In the genomic region with DNA sequence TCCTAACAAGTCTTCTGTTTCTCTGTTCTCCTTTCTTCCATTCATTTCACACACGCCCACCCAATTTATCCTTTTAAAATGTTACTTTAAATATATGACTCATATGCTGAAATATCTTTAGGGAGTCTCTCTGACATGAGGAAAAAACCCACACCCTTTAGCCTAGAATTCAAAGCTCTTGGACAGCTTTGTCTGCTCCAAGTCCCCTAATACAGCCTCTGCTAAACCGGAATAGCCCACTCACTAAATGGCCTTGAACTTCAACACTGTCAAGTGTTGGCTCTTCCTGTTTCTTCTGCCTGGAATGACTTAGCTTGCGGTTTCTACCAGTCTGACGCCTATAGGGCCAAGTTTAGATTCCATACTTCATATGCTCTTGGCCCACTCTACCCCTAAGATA, we compare ENCODE assay signal across 9 cellular contexts. TPM values are rescaled to one million over a fixed set of nuclear protein-coding genes. Genes with fewer than 3 reads are reported as not detected.
DNase-seq lines count a peak whose midpoint lies in the region; ATAC-seq, FAIRE-seq and TF ChIP-seq lines count a peak whose summit lies in the region.
"Had no signal": no experiment of that assay in that cellular context is flagged by ENCODE, and none has a peak within 500 bp of the region (broad histone marks: within the 10 kb centered on the region; RNA-seq: fewer than 3 reads in every experiment).

No MANE protein-coding gene starts in this region.

- TF ChIP-seq EP300 in GM12878 (IDR thresholded peaks at IDR 0.05; ENCODE audit: borderline replicate concordance in 1 of 2, control insufficient read depth in 1 of 2, low read depth in 2 of 2, low read length in 2 of 2): no peak; a peak in 1 of 4 replicates

- peak; percentile 18 for ATAC-seq in GM21786 (IDR thresholded peaks at IDR 0.05; ENCODE audit: unreplicated experiment)
- ATAC-seq in GM12878: peak; percentile 51
- no peak for ATAC-seq in left lobe of liver

- H3K4me1 ChIP-seq in KMS-11 (ENCODE audit: low read depth, poor library complexity, severe bottlenecking) (peaks cover 16% of the 10 kb centered on the region), GM12878 (ENCODE audit: control insufficient read depth, insufficient read depth, low read length) (peaks cover 18% of the 10 kb centered on the region), kidney (ENCODE audit: control insufficient read depth in 1 of 2, insufficient read depth in 1 of 2, low read depth in 1 of 2, low read length in 2 of 2) (no peaks in the 10 kb centered on the region)

- H3K36me3 ChIP-seq in KMS-11 (ENCODE audit: insufficient read depth) (no peaks in the 10 kb centered on the region), GM12878 (ENCODE audit: control insufficient read depth in 2 of 2, insufficient read depth in 2 of 2, low read length in 1 of 2) (no peaks in the 10 kb centered on the region), kidney (ENCODE audit: control insufficient read depth in 1 of 2, insufficient read depth in 2 of 2, low read length in 2 of 2) (no peaks in the 10 kb centered on the region)

- H3K4me3 ChIP-seq in KMS-11 (IDR thresholded peaks at IDR 0.05; ENCODE audit: insufficient read depth, low read depth, low read length): no peak overlapping the region
- no peak overlapping the region for H3K4me3 ChIP-seq in GM12878
- H3K4me3 ChIP-seq in kidney (ENCODE audit: low read length in 2 of 2): no peak overlapping the region

- peak; percentile 59 for DNase-seq in Daoy (ENCODE audit: low read depth)
- DNase-seq in GM12878 (ENCODE audit: low read depth, low spot score): no peak
- no peak for DNase-seq in kidney
- no peak for DNase-seq in stimulated activated naive CD4-positive, alpha-beta T cell treated with Interleukin-2 at 50 U/mL for 16 hours (lab: John Stamatoyannopoulos, UW)
- DNase-seq in NCI-H1436 (lab: John Stamatoyannopoulos, UW): no peak
- no peak for DNase-seq in left lobe of liver (ENCODE audit: low spot score)

- no peaks in the 10 kb centered on the region for H3K79me2 ChIP-seq in KMS-11 (ENCODE audit: insufficient read depth, low read depth)
- no peaks in the 10 kb centered on the region for H3K79me2 ChIP-seq in GM12878 (ENCODE audit: control insufficient read depth, insufficient read depth, low read length)

- RAD21 ChIA-PET in GM12878 (lab: Charles Lee; ENCODE audit: unreplicated experiment): interaction anchor here (0.9 to 1.8 kb wide), 3 partner anchors 9 to 1224 kb away, joined by 3 to 10 read pairs (median 7); no protein-coding TSS in a partner anchor

- CTCF ChIA-PET in GM12878 (lab: Yijun Ruan, JAX): interaction anchor here (0.7 to 2.9 kb wide), 15 partner anchors 9 to 1224 kb away, joined by 3 to 16 read pairs (median 3); no protein-coding TSS in a partner anchor

- in situ Hi-C loops in GM12878 (cut with MboI): loop anchor here (10.0 kb wide), 1 partner anchor 1804 kb away; no protein-coding TSS in a partner anchor

- H3K27me3 ChIP-seq in KMS-11 (ENCODE audit: insufficient read depth, low read depth): no peaks in the 10 kb centered on the region
- no peaks in the 10 kb centered on the region for H3K27me3 ChIP-seq in GM12878 (replicated peaks in 1 of 2; ENCODE audit: control insufficient read depth in 2 of 2, insufficient read depth in 2 of 2, low read length in 1 of 2)

- FAIRE-seq in GM12878 (lab: Jason Lieb, UNC): no peak
- FAIRE-seq in kidney (lab: Jason Lieb, UNC): no peak

- H2AFZ ChIP-seq in KMS-11 (ENCODE audit: low read depth) (peak overlapping the region; percentile 10; the same call in 1 of the 2 replicates), GM12878 (ENCODE audit: control insufficient read depth, low read depth, low read length) (no peak overlapping the region)

- peak overlapping the region; percentile 44; the same call in 1 of the 2 replicates for H3K4me2 ChIP-seq in KMS-11
- H3K4me2 ChIP-seq in GM12878 (ENCODE audit: control insufficient read depth, insufficient read depth): peak overlapping the region; percentile 39; the same call in 1 of the 2 replicates

- intact Hi-C loops in GM12878 (cut with micrococcal nuclease; ENCODE audit: unreplicated experiment) (loop anchor here (1.0 to 5.0 kb wide), 3 partner anchors 331 to 1806 kb away; no protein-coding TSS in a partner anchor), kidney (cut with DNase I) (no loop called here)

- H3K27ac ChIP-seq in KMS-11 (no peak overlapping the region), GM12878 (ENCODE audit: control insufficient read depth, insufficient read depth) (no peak overlapping the region), kidney (ENCODE audit: low read depth in 2 of 2, low read length in 2 of 2) (no peak overlapping the region)

- SMC1A ChIA-PET in GM12878 (lab: Charles Lee; ENCODE audit: uncharacterized antibody, unreplicated experiment): interaction anchor here (0.8 to 2.0 kb wide), 10 partner anchors 9 to 1224 kb away, joined by 3 to 13 read pairs (median 3); no protein-coding TSS in a partner anchor

- no TSS peak for BruUV-seq in GM12878 (replicated peaks; lab: Mats Ljungman, UMichigan)

- H3K9me3 ChIP-seq in GM12878 (replicated peaks; ENCODE audit: control insufficient read depth, insufficient read depth, low read length): no peaks in the 10 kb centered on the region
- no peaks in the 10 kb centered on the region for H3K9me3 ChIP-seq in kidney (ENCODE audit: control insufficient read depth in 1 of 2, low read length in 2 of 2)

- H4K20me1 ChIP-seq in KMS-11 (ENCODE audit: insufficient read depth) (no peaks in the 10 kb centered on the region), GM12878 (ENCODE audit: control insufficient read depth, insufficient read depth) (no peaks in the 10 kb centered on the region)

- no peak for TF ChIP-seq RAD21 in GM12878 (IDR thresholded peaks at IDR 0.05; ENCODE audit: insufficient read depth, low read depth, low read length)

- 14% methylated on average over 4 of the region's 4 CpGs for WGBS in GM12878 (ENCODE audit: insufficient coverage, insufficient replicate concordance, low lambda C conversion rate, missing lambda C conversion rate)

- POLR2A ChIA-PET in GM12878 (lab: Charles Lee): no interaction called here

- TF ChIP-seq POLR2A in GM12878 (IDR thresholded peaks at IDR 0.05; ENCODE audit: low read depth, low read length): no peak

- TF ChIP-seq CTCF in KMS-11 (conservative IDR thresholded peaks at IDR 0.05; ENCODE audit: low read depth, low read length) (no peak), GM12878 (IDR thresholded peaks at IDR 0.05 in 2 of 3, conservative IDR thresholded peaks at IDR 0.05 in 1 of 3; ENCODE audit: control insufficient read depth in 2 of 3, extremely low read depth in 1 of 3, insufficient read depth in 1 of 3, low read depth in 3 of 3, low read length in 3 of 3) (no peak), kidney (IDR thresholded peaks at IDR 0.05; ENCODE audit: borderline replicate concordance, extremely low read depth, insufficient read depth) (no peak)

- no peak overlapping the region for H3K9ac ChIP-seq in KMS-11
- no peak overlapping the region for H3K9ac ChIP-seq in GM12878 (ENCODE audit: control insufficient read depth, insufficient read depth, low read length)
- no peak overlapping the region for H3K9ac ChIP-seq in kidney (ENCODE audit: low read length in 2 of 2)

TF ChIP-seq in GM12878, 131 proteins besides CTCF, POLR2A, EP300 and RAD21 (continues in another document):
- peak in 1 of 2 experiments; percentile 37; a peak in 1 of 4 replicates for TF ChIP-seq IKZF2 (IDR thresholded peaks at IDR 0.05)
- TF ChIP-seq BCL11A (IDR thresholded peaks at IDR 0.05; ENCODE audit: low read depth, low read length): 0 out of 2 replicates have a peak, but pooled peaks have one; percentile 20
- TF ChIP-seq RUNX3 (IDR thresholded peaks at IDR 0.05; ENCODE audit: low read length): peak; percentile 55
- no peak for TF ChIP-seq ZNF217 (IDR thresholded peaks at IDR 0.05)
- peak; percentile 4; the same call in 1 of the 2 replicates for TF ChIP-seq JUNB (IDR thresholded peaks at IDR 0.05)

RNA-seq across cellular contexts. Expression of a gene that starts 3.3 kb away (rescaled TPM):
- total RNA-seq in Daoy (2014; rRNA removed; shearing (Covaris generic)): not detected in 2 replicates
- total RNA-seq in GM12878 (2013; cell fraction: nucleolus; rRNA removed): 0.71 and 0.81 TPM in 2 replicates
- total RNA-seq in GM12878 (2014; rRNA removed): 0.22 and 0.34 TPM in 2 replicates
- total RNA-seq in GM12878 (2014; rRNA removed; fragmentation: Illumina TruSeq; extraction: Trizol): 0.23 and 0.36 TPM in 2 replicates
- total RNA-seq in GM12878 (2021): 0.45 and 0.97 TPM in 2 replicates
- not detected for polyA plus RNA-seq in GM12878 (2011; ENCODE audit: low read depth)
- 10.1 and 13.4 TPM in 2 replicates for polyA plus RNA-seq in GM12878 (2011; rRNA removed)
- polyA plus RNA-seq in GM12878 (2011; cell fraction: cytosol; rRNA removed): 4.3 and 6.4 TPM in 2 replicates
- polyA plus RNA-seq in GM12878 (2011; cell fraction: nucleus; rRNA removed): 4.1 and 5.7 TPM in 2 replicates
- polyA plus RNA-seq in GM12878 (2012): 0.29 and 0.69 TPM in 2 replicates
- 0.47 and 0.59 TPM in 2 replicates for polyA plus RNA-seq in GM12878 (2014; fragmentation: Illumina TruSeq; extraction: Trizol)
- 1 to 10 TPM in 1 of 2 experiments, under 1 TPM in 1; 0.47 to 1.1 TPM for polyA plus RNA-seq in GM12878 (2014; fragmentation: Nextera tagmentation; extraction: Ambion mirVana)
- polyA plus RNA-seq in GM12878 (2014; rRNA removed): 0.19 and 0.41 TPM in 2 replicates
- under 1 TPM; 0.13 to 0.75 TPM for polyA plus RNA-seq in GM12878 (2016; fragmentation: Nextera tagmentation; extraction: Ambion mirVana)
- polyA minus RNA-seq in GM12878 (2011; rRNA and poly(A)+ RNA removed): 8.7 and 12.7 TPM in 2 replicates
- 1.5 and 2.0 TPM in 2 replicates for polyA minus RNA-seq in GM12878 (2011; cell fraction: cytosol; rRNA and poly(A)+ RNA removed)
- 11.2 and 18.9 TPM in 2 replicates for polyA minus RNA-seq in GM12878 (2011; cell fraction: nucleus; rRNA and poly(A)+ RNA removed)
- total RNA-seq in kidney: 9.5 TPM
- polyA plus RNA-seq in kidney (ENCODE audit: insufficient read depth, low read depth, low replicate concordance): 0.09 TPM
- 0.40 TPM for total RNA-seq in left lobe of liver
- total RNA-seq: dermis microvascular lymphatic vessel endothelial cell had no signal

RNA-seq across cellular contexts. Expression of a gene that starts 56.5 kb away (rescaled TPM):
- total RNA-seq in Daoy (2014; rRNA removed; shearing (Covaris generic)): 0.11 and 1.0 TPM in 2 replicates
- total RNA-seq in GM12878 (2013; cell fraction: nucleolus; rRNA removed): not detected in 2 replicates
- 0.06 and 0.22 TPM in 2 replicates for total RNA-seq in GM12878 (2014; rRNA removed)
- total RNA-seq in GM12878 (2014; rRNA removed; fragmentation: Illumina TruSeq; extraction: Trizol): 0.04 and 0.18 TPM in 2 replicates
- total RNA-seq in GM12878 (2021): 0.08 and 0.32 TPM in 2 replicates
- not detected for polyA plus RNA-seq in GM12878 (2011; ENCODE audit: low read depth)
- 0.12 and 0.16 TPM in 2 replicates for polyA plus RNA-seq in GM12878 (2011; rRNA removed)
- polyA plus RNA-seq in GM12878 (2011; cell fraction: cytosol; rRNA removed): 0.07 and 0.10 TPM in 2 replicates
- polyA plus RNA-seq in GM12878 (2011; cell fraction: nucleus; rRNA removed): 0.09 and 0.13 TPM in 2 replicates
- polyA plus RNA-seq in GM12878 (2012): 0.04 TPM in 1 of 2 replicates, not detected in the other
- 0.11 and 0.12 TPM in 2 replicates for polyA plus RNA-seq in GM12878 (2014; fragmentation: Illumina TruSeq; extraction: Trizol)
- under 1 TPM in 1 of 2 experiments, not detected in 1; 0.02 TPM for polyA plus RNA-seq in GM12878 (2014; fragmentation: Nextera tagmentation; extraction: Ambion mirVana)
- 0.06 and 0.24 TPM in 2 replicates for polyA plus RNA-seq in GM12878 (2014; rRNA removed)
- polyA plus RNA-seq in GM12878 (2016; fragmentation: Nextera tagmentation; extraction: Ambion mirVana): not detected
- polyA minus RNA-seq in GM12878 (2011; rRNA and poly(A)+ RNA removed): 0.10 TPM in 1 of 2 replicates, not detected in the other
- not detected in 2 replicates for polyA minus RNA-seq in GM12878 (2011; cell fraction: cytosol; rRNA and poly(A)+ RNA removed)
- not detected in 2 replicates for polyA minus RNA-seq in GM12878 (2011; cell fraction: nucleus; rRNA and poly(A)+ RNA removed)
- 0.66 TPM for total RNA-seq in kidney
- 0.54 TPM for polyA plus RNA-seq in kidney (ENCODE audit: insufficient read depth, low read depth, low replicate concordance)
- 0.20 TPM for total RNA-seq in left lobe of liver
- total RNA-seq: dermis microvascular lymphatic vessel endothelial cell had no signal
